Comparison of ENCODE assay signal across 2 cellular contexts in genomic region chr5:116133281-116133680, GRCh38.
A peak's percentile ranks its signal among the peaks of the same experiment; 100 is the strongest.
TF ChIP-seq lines count a peak whose summit lies in the region.

No MANE protein-coding gene starts in this region.

TF ChIP-seq in IMR-90, 13 proteins besides CTCF, POLR2A, EP300 and RAD21:
- TF ChIP-seq RFX5 (IDR thresholded peaks at IDR 0.05; ENCODE audit: low read depth, low read length) (no peak), CEBPB (IDR thresholded peaks at IDR 0.05; ENCODE audit: low read depth, low read length) (peak; percentile 90), ELK1 (IDR thresholded peaks at IDR 0.05; ENCODE audit: borderline replicate concordance, low read depth, low read length) (no peak)

TF ChIP-seq in H1, 55 proteins besides CTCF, POLR2A, EP300 and RAD21:
- peak; percentile 93 for TF ChIP-seq CEBPB (IDR thresholded peaks at IDR 0.05; ENCODE audit: low read depth, low read length)
- TF ChIP-seq JUN (IDR thresholded peaks at IDR 0.05; ENCODE audit: low read depth, low read length) = no peak
TF ChIP-seq in H1: peak in this region for 1.
